22 cellular contexts compared by ENCODE assay signal in genomic region chrX:1422135-1422465, GRCh38.
"Had no signal": no experiment of that assay in that cellular context is flagged by ENCODE, and none has a peak within 500 bp of the region (broad histone marks: within the 10 kb centered on the region; RNA-seq: fewer than 3 reads in every experiment).

No MANE protein-coding gene starts in this region.

- H3K27ac Mint-ChIP-seq: dendritic cell treated with granulocyte-macrophage colony-stimulating factor and Interleukin-4, amounts not matched to agents 40 ng/mL and 50 ng/mL, for 4 days; effector memory CD8-positive, alpha-beta T cell; stimulated activated effector memory CD8-positive, alpha-beta T cell treated with anti-CD3 and anti-CD28 coated beads, Interleukin-12 subunit alpha, Interleukin-12 subunit beta, amount 100 ng/mL, for 72 hours; type B pancreatic cell had no signal

- H3K4me1 ChIP-seq: esophagus squamous epithelium, gastroesophageal sphincter, right atrium auricular region, suprapubic skin, thyroid gland, uterus had no signal

- H3K27ac ChIP-seq: esophagus squamous epithelium, gastroesophageal sphincter, neutrophil, right atrium auricular region, suprapubic skin, thyroid gland, uterus had no signal

- DNase-seq: effector memory CD8-positive, alpha-beta T cell; esophagus squamous epithelium; foreskin fibroblast; glutamatergic neuron; left colon; mesendoderm; stimulated activated CD4-positive, alpha-beta T cell treated with anti-CD3 and anti-CD28 coated beads, Interleukin-4, amount 100 ng/mL, for 1 hour; stimulated activated CD8-positive, alpha-beta memory T cell treated with anti-CD3 and anti-CD28 coated beads, Interleukin-4, amount 100 ng/mL, for 48 hours; stimulated activated naive CD8-positive, alpha-beta T cell treated with anti-CD3 and anti-CD28 coated beads, Interleukin-15, Interleukin-2, amounts not matched to agents 100 U/mL and 50 U/mL, for 24 hours; thyroid gland; uterus had no signal

- H3K4me3 ChIP-seq: esophagus squamous epithelium, gastroesophageal sphincter, right atrium auricular region, smooth muscle cell, suprapubic skin, thyroid gland, uterus had no signal

- ATAC-seq: effector memory CD8-positive, alpha-beta T cell; gastroesophageal sphincter; left colon; left ventricle myocardium superior; naive thymus-derived CD8-positive, alpha-beta T cell; stimulated activated effector memory CD8-positive, alpha-beta T cell treated with anti-CD3 and anti-CD28 coated beads, Interleukin-12 subunit alpha, Interleukin-12 subunit beta, amount 100 ng/mL, for 72 hours; stimulated activated naive CD8-positive, alpha-beta T cell treated with anti-CD3 and anti-CD28 coated beads, Interleukin-15, Interleukin-2, amounts not matched to agents 100 U/mL and 50 U/mL, for 24 hours had no signal

- H3K27me3 ChIP-seq: esophagus squamous epithelium, gastroesophageal sphincter, neutrophil, right atrium auricular region, suprapubic skin, thyroid gland, uterus had no signal

- H3K9me3 Mint-ChIP-seq: type B pancreatic cell had no signal

- H3K36me3 ChIP-seq: uterus had no signal

- FAIRE-seq: colon had no signal

- H3K4me3 Mint-ChIP-seq: dendritic cell treated with granulocyte-macrophage colony-stimulating factor and Interleukin-4, amounts not matched to agents 40 ng/mL and 50 ng/mL, for 4 days; effector memory CD8-positive, alpha-beta T cell; naive thymus-derived CD8-positive, alpha-beta T cell; stimulated activated effector memory CD8-positive, alpha-beta T cell treated with anti-CD3 and anti-CD28 coated beads, Interleukin-12 subunit alpha, Interleukin-12 subunit beta, amount 100 ng/mL, for 72 hours; type B pancreatic cell had no signal

- H3K27me3 Mint-ChIP-seq: dendritic cell treated with granulocyte-macrophage colony-stimulating factor and Interleukin-4, amounts not matched to agents 40 ng/mL and 50 ng/mL, for 4 days; effector memory CD8-positive, alpha-beta T cell; naive thymus-derived CD8-positive, alpha-beta T cell; type B pancreatic cell had no signal

- H3K9me3 ChIP-seq: suprapubic skin, thyroid gland had no signal
